ENCODE assay signal across 16 cellular contexts in the genomic region with DNA sequence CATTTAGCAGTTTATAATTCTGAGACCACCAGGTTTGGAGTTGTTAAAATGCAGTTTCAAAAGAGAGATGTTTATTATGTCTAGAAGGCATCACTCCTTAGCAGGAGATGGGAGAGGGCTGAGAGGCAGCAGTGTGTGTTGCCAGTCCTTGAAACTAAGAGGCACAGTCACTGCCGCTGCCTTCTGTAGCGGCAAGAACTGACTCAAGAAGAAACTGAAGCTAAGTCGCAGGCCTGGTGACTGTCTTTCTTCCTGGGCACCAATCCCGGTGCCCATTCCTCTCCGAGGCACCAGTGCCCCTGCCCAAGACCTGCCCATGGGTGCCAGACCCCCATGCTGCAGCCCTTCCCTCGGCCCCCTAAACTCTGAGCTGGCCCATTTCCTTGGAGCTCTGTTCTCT. TPM values are rescaled to one million over a fixed set of nuclear protein-coding genes. Genes with fewer than 3 reads are reported as not detected.
DNase-seq lines count a peak whose midpoint lies in the region; ATAC-seq lines count a peak whose summit lies in the region.
"Had no signal": no experiment of that assay in that cellular context is flagged by ENCODE, and none has a peak within 500 bp of the region (broad histone marks: within the 10 kb centered on the region; RNA-seq: fewer than 3 reads in every experiment).

No MANE protein-coding gene starts in this region.

- H3K18ac ChIP-seq in neuronal stem cell (ENCODE audit: low read length) = no peak overlapping the region

- H3K27ac ChIP-seq in neuronal stem cell (replicated peaks; ENCODE audit: low read length) = no peak overlapping the region
- H3K27ac ChIP-seq: heart right ventricle, SJSA1 had no signal

- no peaks in the 10 kb centered on the region for H3K79me1 ChIP-seq in neuronal stem cell (ENCODE audit: low read depth, low read length)

- WGBS in neuronal stem cell (ENCODE audit: extremely low coverage in 2 of 2, insufficient read length in 2 of 2, insufficient replicate concordance in 1 of 2), 2 donors = no CpG with 5 or more reads among the region's 6 CpGs

- no peak overlapping the region for H4K91ac ChIP-seq in neuronal stem cell (ENCODE audit: low read depth, low read length, poor library complexity)

- no peaks in the 10 kb centered on the region for H3K27me3 ChIP-seq in neuronal stem cell (ENCODE audit: control insufficient read depth in 3 of 3, insufficient read depth in 3 of 3, low read depth in 1 of 3, low read length in 3 of 3)
- H3K27me3 ChIP-seq: heart right ventricle, SJSA1 had no signal

- no peak overlapping the region for H4K8ac ChIP-seq in neuronal stem cell (ENCODE audit: low read depth, low read length)

- no peak overlapping the region for H3K14ac ChIP-seq in neuronal stem cell (ENCODE audit: low read length)

- DNase-seq in activated T-cell treated with anti-CD3 and anti-CD28 coated beads, Interleukin-2, amount 50 U/mL, for 72 hours = peak; percentile 13 to 22
- no peak for DNase-seq in activated T-cell treated with anti-CD3 and anti-CD28 coated beads for 4 hours
- DNase-seq in neuronal stem cell (ENCODE audit: low spot score) = no peak
- no peak for DNase-seq in cortex of kidney (lab: John Stamatoyannopoulos, UW)
- DNase-seq: Calu3, heart right ventricle, NCI-H1092, NCI-H2171, occipital lobe had no signal

- H3K4me3 Mint-ChIP-seq in activated T-cell treated with anti-CD3 and anti-CD28 coated beads, Interleukin-2, amount 50 U/mL, for 72 hours = peak overlapping the region; percentile 67 to 80

- no peak overlapping the region for H2BK120ac ChIP-seq in neuronal stem cell (ENCODE audit: low read depth, low read length)

- no peak overlapping the region for H3K9ac ChIP-seq in neuronal stem cell (ENCODE audit: low read depth, low read length, poor library complexity)

- H3K9me3 ChIP-seq in neuronal stem cell (replicated peaks in 1 of 2; ENCODE audit: control insufficient read depth in 2 of 2, insufficient read depth in 1 of 2, low read depth in 1 of 2, low read length in 2 of 2) = no peaks in the 10 kb centered on the region
- H3K9me3 ChIP-seq: heart right ventricle, SJSA1 had no signal

- H3K4ac ChIP-seq in neuronal stem cell (ENCODE audit: low read length) = no peak overlapping the region

- H2BK15ac ChIP-seq in neuronal stem cell (ENCODE audit: low read length) = no peak overlapping the region

- peak overlapping the region; percentile 45 for H3K27ac Mint-ChIP-seq in activated T-cell treated with anti-CD3 and anti-CD28 coated beads, Interleukin-2, amount 50 U/mL, for 72 hours

- no peak overlapping the region for H3K23ac ChIP-seq in neuronal stem cell (ENCODE audit: low read depth, low read length, poor library complexity)

- peak overlapping the region; percentile 35 for H2AFZ ChIP-seq in neuronal stem cell (ENCODE audit: low read length)

- peaks cover 3 to 4% of the 10 kb centered on the region in 2 donors for H3K4me1 ChIP-seq in neuronal stem cell (ENCODE audit: control insufficient read depth in 2 of 2, insufficient read depth in 1 of 2, low read depth in 1 of 2, low read length in 2 of 2)

- H2AK5ac ChIP-seq in neuronal stem cell (ENCODE audit: low read depth, low read length) = no peak overlapping the region

- no peaks in the 10 kb centered on the region for H3K9me3 Mint-ChIP-seq in activated T-cell treated with anti-CD3 and anti-CD28 coated beads, Interleukin-2, amount 50 U/mL, for 72 hours
- H3K9me3 Mint-ChIP-seq: IgD-negative memory B cell had no signal

- no peak overlapping the region for H2BK12ac ChIP-seq in neuronal stem cell (ENCODE audit: low read length)

- no peaks in the 10 kb centered on the region for H3K27me3 Mint-ChIP-seq in activated T-cell treated with anti-CD3 and anti-CD28 coated beads, Interleukin-2, amount 50 U/mL, for 72 hours (ENCODE audit: low read depth)
- H3K27me3 Mint-ChIP-seq: IgD-negative memory B cell had no signal

- H3K4me3 ChIP-seq in neuronal stem cell (ENCODE audit: low read length in 2 of 2) = no peak overlapping the region
- H3K4me3 ChIP-seq: heart right ventricle, SJSA1 had no signal

- H3K36me3 ChIP-seq in neuronal stem cell (replicated peaks in 1 of 2; ENCODE audit: control insufficient read depth in 2 of 2, insufficient read depth in 2 of 2, low read length in 2 of 2) = no peaks in the 10 kb centered on the region
- H3K36me3 ChIP-seq: SJSA1 had no signal

- H3K4me2 ChIP-seq in neuronal stem cell (ENCODE audit: insufficient read depth, low read length, poor library complexity, severe bottlenecking) = no peak overlapping the region

- peaks cover 2 to 6% of the 10 kb centered on the region in 2 donors for H3K36me3 Mint-ChIP-seq in activated T-cell treated with anti-CD3 and anti-CD28 coated beads, Interleukin-2, amount 50 U/mL, for 72 hours (ENCODE audit: insufficient read depth in 2 of 2)

- H3K4me1 Mint-ChIP-seq in activated T-cell treated with anti-CD3 and anti-CD28 coated beads, Interleukin-2, amount 50 U/mL, for 72 hours (ENCODE audit: low read depth) = peaks cover 30% of the 10 kb centered on the region

- peak; percentile 71 to 85 for ATAC-seq in activated T-cell treated with anti-CD3 and anti-CD28 coated beads, Interleukin-2, amount 50 U/mL, for 72 hours (replicated peaks in 1 of 2)
- ATAC-seq in GM19035 (IDR thresholded peaks at IDR 0.05; ENCODE audit: unreplicated experiment) (peak; percentile 68), HG03439 (IDR thresholded peaks at IDR 0.05; ENCODE audit: unreplicated experiment) (peak; percentile 80), GM21717 (IDR thresholded peaks at IDR 0.05; ENCODE audit: unreplicated experiment) (no peak), HG03196 (IDR thresholded peaks at IDR 0.05; ENCODE audit: unreplicated experiment) (no peak)
- ATAC-seq: esophagus mucosa, heart right ventricle had no signal

- H2BK5ac ChIP-seq in neuronal stem cell (ENCODE audit: low read length) = no peak overlapping the region

RNA-seq across cellular contexts. Expression of a gene that starts 20.1 kb away (rescaled TPM):
- 10 to 100 TPM; 38.4 to 51.5 TPM for total RNA-seq in activated T-cell treated with anti-CD3 and anti-CD28 coated beads, Interleukin-2, amount 50 U/mL, for 72 hours
- polyA plus RNA-seq in neuronal stem cell (2013, experiment 1 of 2) = 1.9 TPM
- 2.0 TPM for polyA plus RNA-seq in neuronal stem cell (2013, experiment 2 of 2)

Comparison
In these comparisons a context has a peak if more than half of its experiments do, and no peak if none do; other contexts are left out.
1. DNase-seq: peak in activated T-cell treated with anti-CD3 and anti-CD28 coated beads, Interleukin-2, amount 50 U/mL, for 72 hours (2 of 2); none in activated T-cell treated with anti-CD3 and anti-CD28 coated beads for 4 hours (single experiment), neuronal stem cell (single experiment) and cortex of kidney (single experiment).
2. ATAC-seq: peak in activated T-cell treated with anti-CD3 and anti-CD28 coated beads, Interleukin-2, amount 50 U/mL, for 72 hours (2 of 2), GM19035 (single experiment) and HG03439 (single experiment); none in GM21717 (single experiment) and HG03196 (single experiment).